ENCODE assay signal across 25 cellular contexts in the genomic region with DNA sequence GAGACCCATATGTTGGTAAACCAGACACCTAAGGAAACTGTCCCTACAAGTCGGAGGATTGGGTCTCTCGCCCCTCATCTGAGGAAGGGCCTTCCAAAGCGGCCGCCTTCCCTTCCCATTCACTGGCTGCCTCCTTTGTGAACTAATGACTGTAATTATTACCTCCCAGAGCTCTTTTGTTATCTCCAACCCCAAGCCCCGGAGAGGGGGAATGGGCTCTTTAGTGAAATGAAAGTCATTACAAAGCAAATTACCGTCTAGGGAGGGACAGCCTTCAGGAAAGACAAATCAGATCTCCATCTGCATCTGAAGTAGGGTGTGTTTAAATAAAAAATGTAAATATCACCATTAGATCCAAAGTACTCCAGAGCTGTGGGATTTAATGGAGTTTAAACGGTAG. TPM values are rescaled to one million over a fixed set of nuclear protein-coding genes. Genes with fewer than 3 reads are reported as not detected.
DNase-seq lines count a peak whose midpoint lies in the region; ATAC-seq and TF ChIP-seq lines count a peak whose summit lies in the region.
"Had no signal": no experiment of that assay in that cellular context is flagged by ENCODE, and none has a peak within 500 bp of the region (broad histone marks: within the 10 kb centered on the region; RNA-seq: fewer than 3 reads in every experiment).

No MANE protein-coding gene starts in this region.

- no peak for ATAC-seq in activated CD8-positive, alpha-beta T cell treated with anti-CD3 and anti-CD28 coated beads, Interleukin-2, amount 10 ng/mL, durations not matched to agents 7 days and 5 days
- no peak for ATAC-seq in HG02840 (IDR thresholded peaks at IDR 0.05; ENCODE audit: low FRiP score, unreplicated experiment)
- ATAC-seq: activated CD4-positive, alpha-beta T cell treated with anti-CD3 and anti-CD28 coated beads for 36 hours; activated CD8-positive, alpha-beta memory T cell treated with anti-CD3 and anti-CD28 coated beads, Interleukin-2, amount 10 ng/mL, durations not matched to agents 7 days and 5 days; activated T-helper 17 cell treated with anti-CD3 and anti-CD28 coated beads, Interleukin-2, amount 50 U/mL, for 72 hours; heart left ventricle; naive thymus-derived CD4-positive, alpha-beta T cell; stimulated activated naive CD8-positive, alpha-beta T cell treated with anti-CD3 and anti-CD28 coated beads, Interleukin-15, amount 100 ng/mL, for 72 hours had no signal

- H3K36me3 ChIP-seq in HAP-1 (replicated peaks) = no peaks in the 10 kb centered on the region
- H3K36me3 ChIP-seq in NT2/D1 (ENCODE audit: insufficient read depth, insufficient read length, low read length) = no peaks in the 10 kb centered on the region
- no peaks in the 10 kb centered on the region for H3K36me3 ChIP-seq in neural cell (ENCODE audit: insufficient read depth, low read length)
- H3K36me3 ChIP-seq: heart left ventricle had no signal

- peaks cover 3% of the 10 kb centered on the region; the same call in 1 of the 2 replicates for H3K4me1 ChIP-seq in HAP-1
- peaks cover 11% of the 10 kb centered on the region for H3K4me1 ChIP-seq in NT2/D1 (ENCODE audit: insufficient read depth, insufficient read length)

- peaks cover 7% of the 10 kb centered on the region for H3F3A ChIP-seq in neural cell (ENCODE audit: insufficient read depth, low read length, poor library complexity, severe bottlenecking)

- peaks cover 35% of the 10 kb centered on the region for H3K4me1 Mint-ChIP-seq in activated CD8-positive, alpha-beta T cell treated with anti-CD3 and anti-CD28 coated beads, Interleukin-2, amount 10 ng/mL, durations not matched to agents 7 days and 5 days (ENCODE audit: low read depth)
- H3K4me1 Mint-ChIP-seq: activated T-helper 17 cell treated with anti-CD3 and anti-CD28 coated beads, Interleukin-2, amount 50 U/mL, for 72 hours had no signal

- no peak overlapping the region for H3K27ac Mint-ChIP-seq in activated CD8-positive, alpha-beta T cell treated with anti-CD3 and anti-CD28 coated beads, Interleukin-2, amount 10 ng/mL, durations not matched to agents 7 days and 5 days
- H3K27ac Mint-ChIP-seq: activated CD4-positive, alpha-beta T cell treated with anti-CD3 and anti-CD28 coated beads for 36 hours; activated CD8-positive, alpha-beta memory T cell treated with anti-CD3 and anti-CD28 coated beads, Interleukin-2, amount 10 ng/mL, durations not matched to agents 7 days and 5 days; activated naive CD8-positive, alpha-beta T cell treated with anti-CD3 and anti-CD28 coated beads for 36 hours; activated T-helper 17 cell treated with anti-CD3 and anti-CD28 coated beads, Interleukin-2, amount 50 U/mL, for 72 hours; CD4-positive, alpha-beta memory T cell; stimulated activated naive CD8-positive, alpha-beta T cell treated with anti-CD3 and anti-CD28 coated beads, Interleukin-15, amount 100 ng/mL, for 72 hours had no signal

- no peak for TF ChIP-seq EP300 in neural cell (conservative IDR thresholded peaks at IDR 0.05; ENCODE audit: poor library complexity, severe bottlenecking)

- peak overlapping the region; percentile 67 for H3K4me2 ChIP-seq in neural cell (ENCODE audit: low read length)

- no peak overlapping the region for H3K4me3 Mint-ChIP-seq in activated CD8-positive, alpha-beta T cell treated with anti-CD3 and anti-CD28 coated beads, Interleukin-2, amount 10 ng/mL, durations not matched to agents 7 days and 5 days
- H3K4me3 Mint-ChIP-seq: activated CD4-positive, alpha-beta T cell treated with anti-CD3 and anti-CD28 coated beads for 36 hours; activated CD8-positive, alpha-beta memory T cell treated with anti-CD3 and anti-CD28 coated beads, Interleukin-2, amount 10 ng/mL, durations not matched to agents 7 days and 5 days; activated naive CD8-positive, alpha-beta T cell treated with anti-CD3 and anti-CD28 coated beads for 36 hours had no signal

- in situ Hi-C loops in HAP-1 (cut with MboI; ENCODE audit: low sequenced_read_pairs) = no loop called here

- no peak for TF ChIP-seq RAD21 in neural cell (conservative IDR thresholded peaks at IDR 0.05)

- peak overlapping the region; percentile 98 for H3K27ac ChIP-seq in neural cell (ENCODE audit: low read length)
- H3K27ac ChIP-seq: heart left ventricle, skin epidermis had no signal

- no peaks in the 10 kb centered on the region for H4K20me1 ChIP-seq in neural cell (ENCODE audit: insufficient read depth)

- peaks cover 6% of the 10 kb centered on the region for H3K36me3 Mint-ChIP-seq in activated CD8-positive, alpha-beta T cell treated with anti-CD3 and anti-CD28 coated beads, Interleukin-2, amount 10 ng/mL, durations not matched to agents 7 days and 5 days (ENCODE audit: low read depth)
- H3K36me3 Mint-ChIP-seq: activated naive CD8-positive, alpha-beta T cell treated with anti-CD3 and anti-CD28 coated beads for 36 hours; CD4-positive, alpha-beta memory T cell; naive thymus-derived CD4-positive, alpha-beta T cell had no signal

- H3K79me2 ChIP-seq in neural cell (replicated peaks; ENCODE audit: insufficient read depth, low read length) = peaks cover 70% of the 10 kb centered on the region

- H3K9ac ChIP-seq in NT2/D1 (ENCODE audit: insufficient read length, low read depth) (no peak overlapping the region), neural cell (ENCODE audit: low read length) (peak overlapping the region; percentile 99)

- no peaks in the 10 kb centered on the region for H3K9me2 ChIP-seq in neural cell (ENCODE audit: insufficient read depth, low read length)

- H3K27me3 ChIP-seq in HAP-1 (ENCODE audit: low read depth) = peaks cover 65% of the 10 kb centered on the region
- peaks cover 99% of the 10 kb centered on the region for H3K27me3 ChIP-seq in NT2/D1 (ENCODE audit: insufficient read depth, insufficient read length)
- H3K27me3 ChIP-seq in neural cell (ENCODE audit: insufficient read depth, low read depth, low read length) = no peaks in the 10 kb centered on the region

- H3K9me3 ChIP-seq in HAP-1 (no peaks in the 10 kb centered on the region), NT2/D1 (ENCODE audit: insufficient read depth, low read length) (no peaks in the 10 kb centered on the region), neural cell (ENCODE audit: low read length) (no peaks in the 10 kb centered on the region)
- H3K9me3 ChIP-seq: heart left ventricle had no signal

- POLR2A ChIA-PET in activated CD8-positive, alpha-beta T cell treated with anti-CD3 and anti-CD28 coated beads, Interleukin-2, amount 10 ng/mL, durations not matched to agents 7 days and 5 days (lab: Charles Lee) = no interaction called here

- peaks cover 69% of the 10 kb centered on the region for H3K27me3 Mint-ChIP-seq in activated CD8-positive, alpha-beta T cell treated with anti-CD3 and anti-CD28 coated beads, Interleukin-2, amount 10 ng/mL, durations not matched to agents 7 days and 5 days (ENCODE audit: low read depth)
- H3K27me3 Mint-ChIP-seq: stimulated activated naive CD8-positive, alpha-beta T cell treated with anti-CD3 and anti-CD28 coated beads, Interleukin-15, amount 100 ng/mL, for 72 hours had no signal

- CTCF ChIA-PET in activated CD8-positive, alpha-beta T cell treated with anti-CD3 and anti-CD28 coated beads, Interleukin-2, amount 10 ng/mL, durations not matched to agents 7 days and 5 days (lab: Charles Lee) = no interaction called here

- H3K9me3 Mint-ChIP-seq in activated CD8-positive, alpha-beta T cell treated with anti-CD3 and anti-CD28 coated beads, Interleukin-2, amount 10 ng/mL, durations not matched to agents 7 days and 5 days (ENCODE audit: insufficient read depth) = no peaks in the 10 kb centered on the region
- H3K9me3 Mint-ChIP-seq: activated naive CD8-positive, alpha-beta T cell treated with anti-CD3 and anti-CD28 coated beads for 36 hours; activated T-helper 17 cell treated with anti-CD3 and anti-CD28 coated beads, Interleukin-2, amount 50 U/mL, for 72 hours; CD4-positive, alpha-beta memory T cell; stimulated activated naive CD8-positive, alpha-beta T cell treated with anti-CD3 and anti-CD28 coated beads, Interleukin-15, amount 100 ng/mL, for 72 hours had no signal

- no peak overlapping the region for H2AFZ ChIP-seq in neural cell (ENCODE audit: low read depth, low read length)

- peak; percentile 27 to 42 for DNase-seq in HAP-1 (ENCODE audit: low spot score in 2 of 2)
- DNase-seq in NCI-H1930 (lab: John Stamatoyannopoulos, UW) = peak; percentile 20 to 37
- peak; percentile 94 for DNase-seq in NT2/D1 (ENCODE audit: low read depth, low spot score)
- DNase-seq in HCEC 1CT = no peak
- DNase-seq in activated CD8-positive, alpha-beta T cell treated with anti-CD3 and anti-CD28 coated beads, Interleukin-2, amount 10 ng/mL, durations not matched to agents 7 days and 5 days = no peak
- DNase-seq in SIG-M5 treated with dmso at 0.1 percent for 504 hours (lab: John Stamatoyannopoulos, UW; ENCODE audit: unreplicated experiment) = no peak
- DNase-seq: activated CD4-positive, alpha-beta T cell treated with anti-CD3 and anti-CD28 coated beads for 36 hours; activated CD8-positive, alpha-beta memory T cell treated with anti-CD3 and anti-CD28 coated beads, Interleukin-2, amount 10 ng/mL, durations not matched to agents 7 days and 5 days; activated naive CD8-positive, alpha-beta T cell treated with anti-CD3 and anti-CD28 coated beads for 36 hours; CD4-positive, alpha-beta memory T cell; heart left ventricle; IMR-90; naive thymus-derived CD4-positive, alpha-beta T cell; RPMI8226; stimulated activated CD4-positive, alpha-beta T cell treated with anti-CD3 and anti-CD28 coated beads, Interleukin-2, amount 100 ng/mL, for 48 hours; stimulated activated naive CD8-positive, alpha-beta T cell treated with anti-CD3 and anti-CD28 coated beads, Interleukin-15, amount 100 ng/mL, for 72 hours; trophoblast cell had no signal

- H3K4me3 ChIP-seq in HAP-1 (no peak overlapping the region), NT2/D1 (ENCODE audit: insufficient read length, low read depth) (no peak overlapping the region), neural cell (ENCODE audit: low read length) (peak overlapping the region; percentile 86)
- H3K4me3 ChIP-seq: heart left ventricle, skin epidermis had no signal

- TF ChIP-seq CTCF in neural cell (IDR thresholded peaks at IDR 0.05; ENCODE audit: poor library complexity, severe bottlenecking) = no peak

TF ChIP-seq in neural cell, 6 proteins besides CTCF, POLR2A, EP300 and RAD21:
- TF ChIP-seq EZH2 (IDR thresholded peaks at IDR 0.05; ENCODE audit: borderline replicate concordance, insufficient read depth, low read length, poor library complexity, severe bottlenecking) (no peak), TAF1 (IDR thresholded peaks at IDR 0.05; ENCODE audit: low read depth) (peak; percentile 48), SMC3 (conservative IDR thresholded peaks at IDR 0.05; ENCODE audit: poor library complexity) (no peak), POLR2AphosphoS5 (IDR thresholded peaks at IDR 0.05) (peak; percentile 11)

RNA-seq across cellular contexts. Expression of gene GAD2, which starts 2.6 kb away (rescaled TPM):
- 192 and 200 TPM in 2 replicates for polyA plus RNA-seq in neural cell
- polyA minus RNA-seq in neural cell = 97.1 and 126 TPM in 2 replicates
- total RNA-seq in activated CD8-positive, alpha-beta T cell treated with anti-CD3 and anti-CD28 coated beads, Interleukin-2, amount 10 ng/mL, durations not matched to agents 7 days and 5 days = not detected
- total RNA-seq: activated CD4-positive, alpha-beta T cell treated with anti-CD3 and anti-CD28 coated beads for 36 hours; activated CD8-positive, alpha-beta memory T cell treated with anti-CD3 and anti-CD28 coated beads, Interleukin-2, amount 10 ng/mL, durations not matched to agents 7 days and 5 days; activated naive CD8-positive, alpha-beta T cell treated with anti-CD3 and anti-CD28 coated beads for 36 hours; activated T-helper 17 cell treated with anti-CD3 and anti-CD28 coated beads, Interleukin-2, amount 50 U/mL, for 72 hours; CD4-positive, alpha-beta memory T cell; Daoy; heart left ventricle; IMR-90; kidney epithelial cell; MCF 10A; naive thymus-derived CD4-positive, alpha-beta T cell; posterior vena cava had no signal
- polyA plus RNA-seq: CD4-positive, alpha-beta memory T cell; heart left ventricle; IMR-90; naive thymus-derived CD4-positive, alpha-beta T cell had no signal

Comparison
In these comparisons a context has a peak if more than half of its experiments do, and no peak if none do; other contexts are left out.
1. DNase-seq: peak in HAP-1 (2 of 2), NCI-H1930 (2 of 2) and NT2/D1 (single experiment); none in HCEC 1CT (single experiment), activated CD8-positive, alpha-beta T cell treated with anti-CD3 and anti-CD28 coated beads, Interleukin-2, amount 10 ng/mL, durations not matched to agents 7 days and 5 days (single experiment) and SIG-M5 treated with dmso at 0.1 percent for 504 hours (single experiment).